ENCODE assay signal across 8 cellular contexts in the genomic region with DNA sequence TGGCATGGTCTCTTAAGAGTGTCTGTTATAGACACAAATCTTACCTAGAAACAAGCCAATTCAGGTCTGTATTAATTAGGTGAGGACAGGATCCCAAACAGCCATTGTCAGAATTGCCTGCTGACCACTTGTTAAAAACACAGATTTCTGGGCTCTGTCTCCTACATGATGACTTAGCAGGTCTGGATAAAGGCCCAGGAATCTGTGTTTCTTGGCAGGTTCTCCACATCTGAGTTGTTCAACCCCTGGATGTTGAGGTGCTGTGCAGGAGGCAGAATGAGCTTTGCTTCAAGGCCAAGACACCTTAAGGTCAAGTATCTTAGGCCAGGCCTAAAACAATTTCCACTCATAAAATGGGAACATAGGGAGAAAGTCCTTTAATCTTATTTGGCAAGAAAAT.
"Had no signal": no experiment of that assay in that cellular context is flagged by ENCODE, and none has a peak within 500 bp of the region (broad histone marks: within the 10 kb centered on the region; RNA-seq: fewer than 3 reads in every experiment).

No MANE protein-coding gene starts in this region.

- FAIRE-seq: HTR-8/SVneo had no signal

- H3K27ac ChIP-seq: GM23248 had no signal

- H3K4me1 ChIP-seq: HAP-1 had no signal

- H3K36me3 ChIP-seq: HAP-1 had no signal

- H2AFZ ChIP-seq: GM23248 had no signal

- H3K9me3 ChIP-seq: HAP-1 had no signal

- DNase-seq: GM23248, GOT3, H7, IMR-90, KBM-7 had no signal

- H3K9ac ChIP-seq: GM23248 had no signal

- H3K4me3 ChIP-seq: GM23248, HAP-1 had no signal

- ATAC-seq: HCT116 had no signal
